In the genomic region with DNA sequence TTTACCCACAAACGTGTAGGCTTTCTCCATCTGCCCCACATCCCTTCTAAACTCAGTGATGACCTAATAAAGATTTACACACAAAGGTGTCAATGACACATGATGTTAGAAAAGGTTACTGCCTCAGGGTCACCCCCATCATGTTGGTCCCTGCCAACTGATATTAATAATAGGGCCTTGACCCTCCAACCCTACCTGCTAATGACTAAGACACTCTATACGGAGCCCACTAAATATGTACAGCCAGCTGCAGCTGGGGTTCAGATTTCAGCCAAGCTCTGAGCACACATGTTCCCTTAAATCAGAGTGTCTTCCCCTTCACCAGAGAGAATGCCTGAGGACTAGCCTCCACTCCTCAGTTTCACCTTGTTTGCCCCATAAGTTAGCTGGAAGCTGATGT, we compare ENCODE assay signal across 17 cellular contexts.
"Had no signal": no experiment of that assay in that cellular context is flagged by ENCODE, and none has a peak within 500 bp of the region (broad histone marks: within the 10 kb centered on the region; RNA-seq: fewer than 3 reads in every experiment).

No MANE protein-coding gene starts in this region.

- DNase-seq: activated CD4-positive, alpha-beta T cell treated with anti-CD3 and anti-CD28 coated beads for 36 hours; activated CD4-positive, alpha-beta T cell treated with anti-CD3 and anti-CD28 coated beads, Interleukin-2, amount 50 U/mL, for 4 hours; activated CD4-positive, CD25-positive, alpha-beta regulatory T cell; activated effector memory CD4-positive, alpha-beta T cell treated with Interleukin-2 at 50 U/mL for 16 hours; activated naive CD4-positive, alpha-beta T cell treated with Interleukin-2 at 50 U/mL for 16 hours; effector CD8-positive, alpha-beta T cell; esophagus squamous epithelium; left lung; lower lobe of right lung; mesenchymal stem cell; right lobe of liver; small intestine; stimulated activated CD4-positive, alpha-beta T cell treated with anti-CD3 and anti-CD28 coated beads, Interleukin-4, amount 100 ng/mL, for 24 hours; trophoblast cell had no signal

- H3K4me1 ChIP-seq: esophagus squamous epithelium, left lung, lower lobe of right lung, right lobe of liver had no signal

- H3K4me3 ChIP-seq: esophagus squamous epithelium, left lung, lower lobe of right lung, right lobe of liver, thoracic aorta had no signal

- H3K27me3 ChIP-seq: left lung, neutrophil, right lobe of liver had no signal

- H3K36me3 ChIP-seq: esophagus squamous epithelium, left lung, lower lobe of right lung, neutrophil, right lobe of liver, thoracic aorta had no signal

- H3K9me3 ChIP-seq: esophagus squamous epithelium, left lung, neutrophil, right lobe of liver, thoracic aorta had no signal

- H3K27ac ChIP-seq: epithelial cell of prostate, esophagus squamous epithelium, left lung, lower lobe of right lung, neutrophil, right lobe of liver, thoracic aorta had no signal
